Comparison of ENCODE assay signal across 1 cellular context in genomic region chr6:2952557-2953095, GRCh38.
TF ChIP-seq lines count a peak whose summit lies in the region.

No MANE protein-coding gene starts in this region.

TF ChIP-seq in HepG2, 621 proteins besides CTCF, POLR2A, EP300 and RAD21 (continued from another document and continues in another):
- TF ChIP-seq AHDC1 (CRISPR knock-in tag; IDR thresholded peaks at IDR 0.05; ENCODE audit: borderline replicate concordance) (no peak), NR2F2 (IDR thresholded peaks at IDR 0.05; ENCODE audit: borderline replicate concordance, low read depth) (no peak; the same call in 1 of the 2 replicates), DMTF1 (CRISPR knock-in tag; IDR thresholded peaks at IDR 0.05) (peak; percentile 60; the same call in 1 of the 2 replicates), ZNF552 (CRISPR knock-in tag; IDR thresholded peaks at IDR 0.05; ENCODE audit: borderline replicate concordance) (no peak), ZNF891 (CRISPR knock-in tag; IDR thresholded peaks at IDR 0.05) (peak; percentile 84; the same call in 1 of the 2 replicates), ZNF788 (CRISPR knock-in tag; IDR thresholded peaks at IDR 0.05; ENCODE audit: borderline replicate concordance) (peak; percentile 79; the same call in 1 of the 2 replicates), ZNF432 (CRISPR knock-in tag; IDR thresholded peaks at IDR 0.05; ENCODE audit: borderline replicate concordance) (no peak), HNRNPUL1 (IDR thresholded peaks at IDR 0.05; ENCODE audit: low read depth, low read length) (no peak), KDM5A (IDR thresholded peaks at IDR 0.05; ENCODE audit: borderline replicate concordance, low read length) (no peak; the same call in 1 of the 2 replicates), NFATC3 (CRISPR knock-in tag; IDR thresholded peaks at IDR 0.05) (0 out of 2 replicates have a peak, but pooled peaks have one; percentile 68), ZNF260 (CRISPR knock-in tag; IDR thresholded peaks at IDR 0.05; ENCODE audit: borderline replicate concordance, low read depth) (no peak), THAP11 (CRISPR knock-in tag; IDR thresholded peaks at IDR 0.05) (peak; percentile 59; the same call in 1 of the 2 replicates), ZNF776 (CRISPR knock-in tag; IDR thresholded peaks at IDR 0.05) (no peak), ZNF83 (CRISPR knock-in tag; IDR thresholded peaks at IDR 0.05; ENCODE audit: borderline replicate concordance) (no peak), ZNF205 (CRISPR knock-in tag; IDR thresholded peaks at IDR 0.05) (peak; percentile 48; the same call in 1 of the 2 replicates), GATAD2A (CRISPR knock-in tag; IDR thresholded peaks at IDR 0.05) (peak; percentile 85), FOXA3 (CRISPR knock-in tag; IDR thresholded peaks at IDR 0.05) (peak; percentile 37; the same call in 1 of the 2 replicates), MLLT10 (CRISPR knock-in tag; IDR thresholded peaks at IDR 0.05) (no peak), RARG (CRISPR knock-in tag; IDR thresholded peaks at IDR 0.05; ENCODE audit: low read depth) (no peak), ZSCAN12 (CRISPR knock-in tag; IDR thresholded peaks at IDR 0.05) (no peak), ZNF331 (CRISPR knock-in tag; IDR thresholded peaks at IDR 0.05) (peak; percentile 67), POGZ (CRISPR knock-in tag; IDR thresholded peaks at IDR 0.05) (peak; percentile 89), SRSF4 (IDR thresholded peaks at IDR 0.05; ENCODE audit: low read depth, low read length, poor library complexity, severe bottlenecking) (no peak), SMAD1 (CRISPR knock-in tag; IDR thresholded peaks at IDR 0.05; ENCODE audit: borderline replicate concordance, low read depth) (no peak; the same call in 1 of the 2 replicates), REXO4 (CRISPR knock-in tag; IDR thresholded peaks at IDR 0.05; ENCODE audit: borderline replicate concordance) (no peak), ZNF660 (CRISPR knock-in tag; IDR thresholded peaks at IDR 0.05; ENCODE audit: borderline replicate concordance, low read depth) (no peak), PLSCR1 (CRISPR knock-in tag; IDR thresholded peaks at IDR 0.05; ENCODE audit: borderline replicate concordance) (no peak), NFE2 (CRISPR knock-in tag; IDR thresholded peaks at IDR 0.05) (no peak), ZNF615 (CRISPR knock-in tag; IDR thresholded peaks at IDR 0.05; ENCODE audit: borderline replicate concordance) (no peak), NFE2L1 (CRISPR knock-in tag; IDR thresholded peaks at IDR 0.05; ENCODE audit: borderline replicate concordance) (no peak), DBP (CRISPR knock-in tag; IDR thresholded peaks at IDR 0.05; ENCODE audit: not compliant biosample characterization) (no peak), U2AF1 (optimal IDR thresholded peaks at IDR 0.05; ENCODE audit: low read depth, low read length) (peak; percentile 74), HMGA1 (CRISPR knock-in tag; conservative IDR thresholded peaks at IDR 0.05) (no peak), E2F1 (CRISPR knock-in tag; IDR thresholded peaks at IDR 0.05) (no peak), ZNF484 (CRISPR knock-in tag; IDR thresholded peaks at IDR 0.05; ENCODE audit: borderline replicate concordance, low read depth) (no peak), TEAD2 (CRISPR knock-in tag; IDR thresholded peaks at IDR 0.05) (no peak), KAT8 (CRISPR knock-in tag; IDR thresholded peaks at IDR 0.05) (peak; percentile 72), AGO2 (optimal IDR thresholded peaks at IDR 0.05; ENCODE audit: low read depth, low read length) (no peak), ZNF644 (CRISPR knock-in tag; IDR thresholded peaks at IDR 0.05; ENCODE audit: low read depth) (peak; percentile 62; the same call in 1 of the 2 replicates), ZNF770 (CRISPR knock-in tag; IDR thresholded peaks at IDR 0.05) (peak; percentile 82), MED1 (CRISPR knock-in tag; IDR thresholded peaks at IDR 0.05) (peak; percentile 78), KAT2B (IDR thresholded peaks at IDR 0.05; ENCODE audit: borderline replicate concordance, low read depth, low read length) (no peak), NCOR1 (IDR thresholded peaks at IDR 0.05; ENCODE audit: borderline replicate concordance, low read length) (no peak), ZNF407 (CRISPR knock-in tag; IDR thresholded peaks at IDR 0.05; ENCODE audit: not compliant biosample characterization) (no peak)
